Comparison of ENCODE assay signal across 16 cellular contexts in genomic region chr6:95176322-95176721, GRCh38.
DNase-seq lines count a peak whose midpoint lies in the region; ATAC-seq and TF ChIP-seq lines count a peak whose summit lies in the region.
"Had no signal": no experiment of that assay in that cellular context is flagged by ENCODE, and none has a peak within 500 bp of the region (broad histone marks: within the 10 kb centered on the region; RNA-seq: fewer than 3 reads in every experiment).

No MANE protein-coding gene starts in this region.

- no peak overlapping the region for H3K4me3 Mint-ChIP-seq in natural killer cell treated with Interleukin-12 subunit alpha and Interleukin-12 subunit beta and Interleukin-15 and Interleukin-18, amount 100 ng/mL, for 72 hours
- H3K4me3 Mint-ChIP-seq: CD8-positive, alpha-beta memory T cell; H9 had no signal

- H3K4me1 ChIP-seq in smooth muscle cell (ENCODE audit: low read depth): no peaks in the 10 kb centered on the region
- H3K4me1 ChIP-seq: Caco-2 had no signal

- H3K27me3 Mint-ChIP-seq in natural killer cell treated with Interleukin-12 subunit alpha and Interleukin-12 subunit beta and Interleukin-15 and Interleukin-18, amount 100 ng/mL, for 72 hours: no peaks in the 10 kb centered on the region
- H3K27me3 Mint-ChIP-seq: CD8-positive, alpha-beta memory T cell had no signal

- peak overlapping the region; percentile 63 for H2AFZ ChIP-seq in smooth muscle cell (ENCODE audit: low read depth)

- H3K27me3 ChIP-seq in smooth muscle cell (ENCODE audit: low read depth): no peaks in the 10 kb centered on the region
- H3K27me3 ChIP-seq: BE2C had no signal

- H4K20me1 ChIP-seq in smooth muscle cell (ENCODE audit: low read depth): no peaks in the 10 kb centered on the region

- H3K36me3 ChIP-seq in smooth muscle cell (ENCODE audit: low read depth): no peaks in the 10 kb centered on the region
- H3K36me3 ChIP-seq: BE2C had no signal

- H3K4me1 Mint-ChIP-seq in natural killer cell treated with Interleukin-12 subunit alpha and Interleukin-12 subunit beta and Interleukin-15 and Interleukin-18, amount 100 ng/mL, for 72 hours (ENCODE audit: low read depth in 2 of 2): no peaks in the 10 kb centered on the region
- H3K4me1 Mint-ChIP-seq: CD8-positive, alpha-beta memory T cell had no signal

- H3K4me2 ChIP-seq in smooth muscle cell: no peak overlapping the region

- in situ Hi-C loops in GM13976 (cut with MboI; ENCODE audit: low sequenced_read_pairs, unreplicated experiment): no loop called here

- no peaks in the 10 kb centered on the region for H3K79me2 ChIP-seq in smooth muscle cell (ENCODE audit: low read depth)

- DNase-seq in NCI-H146 (lab: John Stamatoyannopoulos, UW) (peak; percentile 14), iris pigment epithelial cell (ENCODE audit: low read depth) (peak; percentile 9), smooth muscle cell (lab: John Stamatoyannopoulos, UW; ENCODE audit: unreplicated experiment) (no peak), NCI-H2107 treated with DMSO at 0.1 percent for 48 hours (lab: John Stamatoyannopoulos, UW; ENCODE audit: unreplicated experiment) (no peak), GM13976 (ENCODE audit: low spot score) (no peak)
- DNase-seq in natural killer cell treated with Interleukin-12 subunit alpha and Interleukin-12 subunit beta and Interleukin-15 and Interleukin-18, amount 100 ng/mL, for 72 hours (ENCODE audit: low spot score): no peak
- DNase-seq: BE2C; Caco-2; CD8-positive, alpha-beta memory T cell; DND-41; GDM1; GOT3; H9 had no signal

- H3K9ac ChIP-seq in smooth muscle cell (ENCODE audit: low read depth): no peak overlapping the region

- no peaks in the 10 kb centered on the region for H3K9me3 Mint-ChIP-seq in natural killer cell treated with Interleukin-12 subunit alpha and Interleukin-12 subunit beta and Interleukin-15 and Interleukin-18, amount 100 ng/mL, for 72 hours
- H3K9me3 Mint-ChIP-seq: H9 had no signal

- H3K27ac Mint-ChIP-seq in natural killer cell treated with Interleukin-12 subunit alpha and Interleukin-12 subunit beta and Interleukin-15 and Interleukin-18, amount 100 ng/mL, for 72 hours: no peak overlapping the region
- H3K27ac Mint-ChIP-seq: CD8-positive, alpha-beta memory T cell; H9 had no signal

- H3K9me3 ChIP-seq in smooth muscle cell (replicated peaks; ENCODE audit: low read depth): no peaks in the 10 kb centered on the region
- H3K9me3 ChIP-seq: BE2C, Caco-2 had no signal

- no peaks in the 10 kb centered on the region for H3F3A ChIP-seq in smooth muscle cell (ENCODE audit: low read depth)

- no peaks in the 10 kb centered on the region for H3K36me3 Mint-ChIP-seq in natural killer cell treated with Interleukin-12 subunit alpha and Interleukin-12 subunit beta and Interleukin-15 and Interleukin-18, amount 100 ng/mL, for 72 hours
- H3K36me3 Mint-ChIP-seq: CD8-positive, alpha-beta memory T cell had no signal

- H3K4me3 ChIP-seq in smooth muscle cell: no peak overlapping the region

- no peak overlapping the region for H3K27ac ChIP-seq in smooth muscle cell (ENCODE audit: low read depth)
- H3K27ac ChIP-seq: C4-2B had no signal

- 69% methylated on average over 2 of the region's 2 CpGs for WGBS in smooth muscle cell (ENCODE audit: low lambda C conversion rate)

- no peak for ATAC-seq in natural killer cell treated with Interleukin-12 subunit alpha and Interleukin-12 subunit beta and Interleukin-15 and Interleukin-18, amount 100 ng/mL, for 72 hours
- ATAC-seq: HepG2 had no signal

- no peak for TF ChIP-seq CTCF in smooth muscle cell (IDR thresholded peaks at IDR 0.05; ENCODE audit: borderline replicate concordance, insufficient read depth, poor library complexity, severe bottlenecking)
- TF ChIP-seq CTCF in GM13976 (IDR thresholded peaks at IDR 0.05; ENCODE audit: borderline replicate concordance, control extremely low read depth, extremely low read depth, insufficient read depth, missing control alignments): no peak

TF ChIP-seq in PFSK-1, 5 proteins besides CTCF, POLR2A, EP300 and RAD21:
- TF ChIP-seq POLR2AphosphoS5 (IDR thresholded peaks at IDR 0.05; ENCODE audit: low read depth, low read length): no peak; the same call in 1 of the 2 replicates
- 0 out of 2 replicates have a peak, but pooled peaks have one; percentile 19 for TF ChIP-seq TAF1 (IDR thresholded peaks at IDR 0.05; ENCODE audit: borderline replicate concordance, insufficient read depth, low read length)
- no peak for TF ChIP-seq SIN3A (IDR thresholded peaks at IDR 0.05; ENCODE audit: borderline replicate concordance, insufficient read depth, low read length)

Comparison
In these comparisons a context has a peak if more than half of its experiments do, and no peak if none do; other contexts are left out.
1. DNase-seq: peak in NCI-H146 (single experiment) and iris pigment epithelial cell (single experiment); none in smooth muscle cell (single experiment), NCI-H2107 treated with DMSO at 0.1 percent for 48 hours (single experiment), GM13976 (single experiment) and natural killer cell treated with Interleukin-12 subunit alpha and Interleukin-12 subunit beta and Interleukin-15 and Interleukin-18, amount 100 ng/mL, for 72 hours (single experiment).